Comparison of ENCODE assay signal across 8 cellular contexts in genomic region chr22:42646569-42647525, GRCh38. TPM values are rescaled to one million over a fixed set of nuclear protein-coding genes. Genes with fewer than 3 reads are reported as not detected.
DNase-seq lines count a peak whose midpoint lies in the region; ATAC-seq and TF ChIP-seq lines count a peak whose summit lies in the region.

No MANE protein-coding gene starts in this region.

- H3K4me1 ChIP-seq in foreskin keratinocyte: peaks cover 29% of the 10 kb centered on the region

- no peak overlapping the region for H3K27ac ChIP-seq in foreskin keratinocyte

- DNase-seq in activated CD4-positive, alpha-beta T cell treated with anti-CD3 and anti-CD28 coated beads for 36 hours: no peak
- no peak for DNase-seq in activated CD4-positive, alpha-beta T cell treated with anti-CD3 and anti-CD28 coated beads for 48 hours
- DNase-seq in central memory CD8-positive, alpha-beta T cell (ENCODE audit: low spot score in 2 of 2): no peak
- DNase-seq in memory B cell (ENCODE audit: low spot score in 2 of 2) (no peak), type B pancreatic cell (ENCODE audit: extremely low spot score, unreplicated experiment) (no peak), foreskin keratinocyte (no peak)

- TF ChIP-seq CTCF in type B pancreatic cell (conservative IDR thresholded peaks at IDR 0.05) (no peak), foreskin keratinocyte (conservative IDR thresholded peaks at IDR 0.05) (no peak)

- H3K4me1 Mint-ChIP-seq in activated CD4-positive, alpha-beta T cell treated with anti-CD3 and anti-CD28 coated beads for 36 hours: peaks cover 29% of the 10 kb centered on the region
- H3K4me1 Mint-ChIP-seq in central memory CD8-positive, alpha-beta T cell: peaks cover 41% of the 10 kb centered on the region
- peaks cover 33% of the 10 kb centered on the region for H3K4me1 Mint-ChIP-seq in memory B cell
- peaks cover 30% of the 10 kb centered on the region for H3K4me1 Mint-ChIP-seq in type B pancreatic cell (ENCODE audit: unreplicated experiment)

- no peaks in the 10 kb centered on the region for H3K27me3 Mint-ChIP-seq in activated CD4-positive, alpha-beta T cell treated with anti-CD3 and anti-CD28 coated beads for 36 hours
- no peaks in the 10 kb centered on the region for H3K27me3 Mint-ChIP-seq in central memory CD8-positive, alpha-beta T cell
- H3K27me3 Mint-ChIP-seq in memory B cell (no peaks in the 10 kb centered on the region), type B pancreatic cell (no peaks in the 10 kb centered on the region)

- peak overlapping the region; percentile 92 for H3K4me3 Mint-ChIP-seq in activated CD4-positive, alpha-beta T cell treated with anti-CD3 and anti-CD28 coated beads for 36 hours
- H3K4me3 Mint-ChIP-seq in central memory CD8-positive, alpha-beta T cell: peak overlapping the region; percentile 90
- H3K4me3 Mint-ChIP-seq in memory B cell (peak overlapping the region; percentile 94), type B pancreatic cell (peak overlapping the region; percentile 99)

- H3K36me3 Mint-ChIP-seq in activated CD4-positive, alpha-beta T cell treated with anti-CD3 and anti-CD28 coated beads for 36 hours (ENCODE audit: low read depth): peaks cover 2% of the 10 kb centered on the region
- peaks cover 8% of the 10 kb centered on the region for H3K36me3 Mint-ChIP-seq in central memory CD8-positive, alpha-beta T cell (ENCODE audit: insufficient read depth)
- H3K36me3 Mint-ChIP-seq in memory B cell (peaks cover 2% of the 10 kb centered on the region), type B pancreatic cell (peaks cover 4% of the 10 kb centered on the region)

- no peak overlapping the region for H3K27ac Mint-ChIP-seq in activated CD4-positive, alpha-beta T cell treated with anti-CD3 and anti-CD28 coated beads for 36 hours
- peak overlapping the region; percentile 92 for H3K27ac Mint-ChIP-seq in central memory CD8-positive, alpha-beta T cell (ENCODE audit: low read depth)
- H3K27ac Mint-ChIP-seq in memory B cell: no peak overlapping the region
- H3K27ac Mint-ChIP-seq in type B pancreatic cell: peak overlapping the region; percentile 98

- no peaks in the 10 kb centered on the region for H3K9me3 Mint-ChIP-seq in activated CD4-positive, alpha-beta T cell treated with anti-CD3 and anti-CD28 coated beads for 36 hours (ENCODE audit: low read depth)
- no peaks in the 10 kb centered on the region for H3K9me3 Mint-ChIP-seq in central memory CD8-positive, alpha-beta T cell
- H3K9me3 Mint-ChIP-seq in memory B cell: no peaks in the 10 kb centered on the region
- no peaks in the 10 kb centered on the region for H3K9me3 Mint-ChIP-seq in type B pancreatic cell

- intact Hi-C loops in activated CD4-positive, alpha-beta T cell treated with anti-CD3 and anti-CD28 coated beads for 36 hours (cut with DNase I, micrococcal nuclease): no loop called here

- ATAC-seq in activated CD4-positive, alpha-beta T cell treated with anti-CD3 and anti-CD28 coated beads for 36 hours: no peak
- ATAC-seq in central memory CD8-positive, alpha-beta T cell (replicated peaks; ENCODE audit: extremely low read depth, poor library complexity, severe bottlenecking): no peak
- no peak for ATAC-seq in memory B cell (ENCODE audit: low read depth)
- ATAC-seq in foreskin keratinocyte: no peak
- ATAC-seq in HG03135 (IDR thresholded peaks at IDR 0.05; ENCODE audit: unreplicated experiment): no peak
- ATAC-seq in HG02870 (IDR thresholded peaks at IDR 0.05; ENCODE audit: unreplicated experiment): no peak

- CTCF ChIA-PET in activated CD4-positive, alpha-beta T cell treated with anti-CD3 and anti-CD28 coated beads for 36 hours (lab: Charles Lee): interaction anchor here (1.8 to 1.9 kb wide), 2 partner anchors 14 to 26 kb away, joined by 4 to 6 read pairs; no protein-coding TSS in a partner anchor

- no peaks in the 10 kb centered on the region for H3K27me3 ChIP-seq in foreskin keratinocyte

- POLR2A ChIA-PET in activated CD4-positive, alpha-beta T cell treated with anti-CD3 and anti-CD28 coated beads for 36 hours (lab: Charles Lee): interaction anchor here (0.5 to 4.7 kb wide), 2 partner anchors 32 to 34 kb away, joined by 5 to 53 read pairs; partner anchors contain the start of gene POLDIP3

RNA-seq across cellular contexts. Expression of gene CYB5R3, which starts 2.3 kb away (rescaled TPM):
- 100 to 1,000 TPM in 1 of 2 experiments, 10 to 100 TPM in 1; 79.5 to 101 TPM for total RNA-seq in activated CD4-positive, alpha-beta T cell treated with anti-CD3 and anti-CD28 coated beads for 36 hours
- total RNA-seq in type B pancreatic cell (ENCODE audit: low replicate concordance): 89.3 and 102 TPM in 2 replicates
- total RNA-seq in foreskin keratinocyte: 119 and 127 TPM in 2 replicates
- polyA plus RNA-seq in foreskin keratinocyte: 234 and 245 TPM in 2 replicates

RNA-seq across cellular contexts. Expression of gene ATP5MGL, which starts 6.4 kb away (rescaled TPM):
- under 1 TPM; 0.54 to 0.69 TPM for total RNA-seq in activated CD4-positive, alpha-beta T cell treated with anti-CD3 and anti-CD28 coated beads for 36 hours
- total RNA-seq in type B pancreatic cell (ENCODE audit: low replicate concordance) (0.86 and 1.1 TPM in 2 replicates), foreskin keratinocyte (0.14 and 0.24 TPM in 2 replicates)
- not detected in 2 replicates for polyA plus RNA-seq in foreskin keratinocyte

RNA-seq across cellular contexts. Expression of gene POLDIP3, which starts 32.2 kb away (rescaled TPM):
- 10 to 100 TPM; 77.6 to 88.6 TPM for total RNA-seq in activated CD4-positive, alpha-beta T cell treated with anti-CD3 and anti-CD28 coated beads for 36 hours
- total RNA-seq in type B pancreatic cell (ENCODE audit: low replicate concordance) (75.6 and 86.9 TPM in 2 replicates), foreskin keratinocyte (41.2 and 42.2 TPM in 2 replicates)
- polyA plus RNA-seq in foreskin keratinocyte: 37.3 and 40.0 TPM in 2 replicates

Comparison
In these comparisons a context has a peak if more than half of its experiments do, and no peak if none do; other contexts are left out.
1. H3K27ac Mint-ChIP-seq: peak in central memory CD8-positive, alpha-beta T cell (single experiment) and type B pancreatic cell (single experiment); none in activated CD4-positive, alpha-beta T cell treated with anti-CD3 and anti-CD28 coated beads for 36 hours (single experiment) and memory B cell (single experiment).
2. Peak in every context shown above with its lines, with median percentiles within 50 percentile points of each other: H3K4me3 Mint-ChIP-seq.